Comparison of ENCODE assay signal across 8 cellular contexts in the genomic region with DNA sequence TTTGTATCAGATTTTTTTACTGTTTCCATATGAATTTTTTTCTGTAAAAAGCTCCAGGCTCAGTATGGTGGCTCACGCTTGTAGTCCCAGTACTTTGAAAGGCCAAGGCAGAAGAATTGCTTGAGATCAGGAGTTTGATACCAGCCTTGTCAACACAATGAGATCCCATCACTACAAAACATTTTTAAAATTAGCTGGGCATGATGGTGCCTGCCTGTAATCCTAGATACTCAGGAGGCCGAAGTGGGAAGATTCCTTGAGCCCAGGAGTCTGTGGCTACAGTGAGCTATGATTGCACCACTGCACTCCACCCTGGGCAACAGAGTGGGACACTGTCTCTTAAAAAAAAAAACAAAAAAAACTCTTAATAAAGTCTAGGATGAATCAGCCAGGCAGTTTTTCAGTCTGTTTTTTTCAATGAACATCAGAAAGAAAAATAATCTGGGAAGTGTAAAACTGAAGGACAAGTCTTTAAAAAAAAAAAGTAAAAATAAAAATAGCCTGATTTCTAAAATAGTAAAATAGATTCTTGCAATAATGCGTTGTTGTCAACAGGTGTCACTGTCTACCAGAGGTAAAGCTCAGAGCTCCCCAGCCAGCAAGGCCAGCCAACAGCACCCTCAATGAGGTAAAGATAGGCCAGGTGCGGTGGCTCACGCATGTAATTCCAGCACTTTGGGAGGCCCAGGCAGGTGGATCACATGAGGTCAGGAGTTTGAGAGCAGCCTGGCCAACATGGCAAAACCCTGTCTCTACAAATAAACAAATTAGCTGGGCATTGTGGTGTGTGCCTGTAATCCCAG. TPM values are rescaled to one million over a fixed set of nuclear protein-coding genes. Genes with fewer than 3 reads are reported as not detected.
A peak's percentile ranks its signal among the peaks of the same experiment; 100 is the strongest.
DNase-seq lines count a peak whose midpoint lies in the region; ATAC-seq lines count a peak whose summit lies in the region.

No MANE protein-coding gene starts in this region.

- ATAC-seq in right cardiac atrium (peak; percentile 50 to 57), GM19328 (IDR thresholded peaks at IDR 0.05; ENCODE audit: unreplicated experiment) (no peak)

- no peaks in the 10 kb centered on the region for H3K27me3 ChIP-seq in right cardiac atrium (ENCODE audit: control insufficient read depth, insufficient read depth)

- DNase-seq in activated gamma-delta T cell treated with Interleukin-2 at 50 U/mL for 16 hours (peak; percentile 36), activated gamma-delta T cell (lab: John Stamatoyannopoulos, UW) (no peak), LHCN-M2 (ENCODE audit: low read depth) (peak; percentile 42), T follicular helper cell (ENCODE audit: low read depth) (peak; percentile 28), amniotic epithelial cell (ENCODE audit: low read depth) (peak; percentile 43), right cardiac atrium (peak in 2 of 3 donors; percentile 23 to 49)
- DNase-seq in stimulated activated CD4-positive, alpha-beta T cell treated with anti-CD3 and anti-CD28 coated beads, Interleukin-15, amount 100 ng/mL, for 24 hours, result peak; percentile 49

- H3K4me3 ChIP-seq in right cardiac atrium (ENCODE audit: low read length), result no peak overlapping the region

- H3K27ac ChIP-seq in right cardiac atrium (ENCODE audit: low read length), result no peak overlapping the region

- no peaks in the 10 kb centered on the region for H3K9me3 ChIP-seq in right cardiac atrium (ENCODE audit: control insufficient read depth, low read length)

- no peaks in the 10 kb centered on the region for H3K4me1 ChIP-seq in right cardiac atrium (ENCODE audit: control insufficient read depth, insufficient read depth, low read length)

- intact Hi-C loops in right cardiac atrium (cut with DNase I), result loop anchor here in 3 of 4 donors (5.0 to 10.0 kb wide), 3 partner anchors 230 to 642 kb away; a partner anchor contains a TSS

- 23% methylated on average over 5 of the region's 5 CpGs for WGBS in right cardiac atrium

RNA-seq across cellular contexts. Expression of a gene that starts 9.3 kb away (rescaled TPM):
- total RNA-seq in LHCN-M2 (2014; rRNA removed) (47.4 and 51.9 TPM in 2 replicates), right cardiac atrium (10 to 100 TPM; 18.9 to 21.8 (median 20.8) TPM)
- 20.8 TPM for polyA plus RNA-seq in LHCN-M2 (2012)
- polyA plus RNA-seq in right cardiac atrium, result 11.2 TPM

RNA-seq across cellular contexts. Expression of a gene that starts 25.7 kb away (rescaled TPM):
- total RNA-seq in LHCN-M2 (2014; rRNA removed), result 43.6 and 48.6 TPM in 2 replicates
- polyA plus RNA-seq in LHCN-M2 (2012), result 5.6 TPM
- total RNA-seq in right cardiac atrium, result 1 to 10 TPM in 2 of 4 donors, under 1 TPM in 2; 0.76 to 1.6 (median 1.2) TPM
- 0.38 TPM for polyA plus RNA-seq in right cardiac atrium

Comparison
In these comparisons a context has a peak if more than half of its experiments do, and no peak if none do; other contexts are left out.
1. RNA of a gene that starts 25.7 kb away (total RNA-seq): 43.6 to 48.6 TPM in LHCN-M2; 0.76 to 1.6 TPM in right cardiac atrium; every median in the first group is over 10 times any median in the second.